Comparison of ENCODE assay signal across 9 cellular contexts in the genomic region with DNA sequence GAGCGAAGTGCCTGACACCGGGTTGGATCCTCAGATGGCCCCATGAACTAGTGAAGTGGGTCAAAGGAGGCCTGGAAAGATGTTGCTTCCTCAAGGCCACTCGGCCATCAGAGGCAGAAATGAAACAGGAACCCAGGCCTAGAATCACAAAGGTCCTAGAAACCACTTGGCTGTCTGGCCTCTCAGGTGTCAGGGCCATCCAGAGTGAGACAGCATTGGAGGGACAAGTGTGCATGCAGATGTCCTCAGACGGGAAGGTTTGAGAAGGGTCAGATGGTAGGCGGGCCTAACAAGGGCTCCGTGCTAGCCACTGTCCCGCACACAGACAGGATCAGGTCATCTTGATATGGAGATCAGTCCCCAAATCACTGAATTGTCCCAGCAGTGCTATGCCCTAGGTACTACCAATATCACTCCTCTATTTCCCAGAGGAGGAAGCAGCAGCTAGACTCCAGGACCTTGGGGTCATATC. TPM values are rescaled to one million over a fixed set of nuclear protein-coding genes. Genes with fewer than 3 reads are reported as not detected.
DNase-seq lines count a peak whose midpoint lies in the region; ATAC-seq, FAIRE-seq and TF ChIP-seq lines count a peak whose summit lies in the region.
"Had no signal": no experiment of that assay in that cellular context is flagged by ENCODE, and none has a peak within 500 bp of the region (broad histone marks: within the 10 kb centered on the region; RNA-seq: fewer than 3 reads in every experiment).

No MANE protein-coding gene starts in this region.

- CTCF ChIA-PET in HepG2 (lab: Yijun Ruan, JAX; ENCODE audit: low intra/inter-chr PET ratio, low total read pairs) = no interaction called here

- POLR2A ChIA-PET in HepG2 (lab: Yijun Ruan, JAX) = interaction anchor here (0.6 to 6.2 kb wide), 9 partner anchors 14 to 115 kb away, joined by 3 to 73 read pairs (median 10); a partner anchor contains a TSS

- in situ Hi-C loops in HepG2 (cut with HindIII; ENCODE audit: extremely low pct_ligation_motif_present, low pct_unique_long_range_greater_than_20kb) = no loop called here

- no peaks in the 10 kb centered on the region for H3K9me3 Mint-ChIP-seq in activated CD4-positive, alpha-beta T cell treated with anti-CD3 and anti-CD28 coated beads, Interleukin-2, amount 10 ng/mL, durations not matched to agents 24 days and 14 days
- no peaks in the 10 kb centered on the region for H3K9me3 Mint-ChIP-seq in activated naive CD4-positive, alpha-beta T cell treated with anti-CD3 and anti-CD28 coated beads, Interleukin-2, amount 50 U/mL, for 72 hours

- H3K4me1 ChIP-seq in HepG2 (ENCODE audit: insufficient read depth, low read length) = peaks cover 78% of the 10 kb centered on the region
- peaks cover 41 to 59% of the 10 kb centered on the region in 2 donors for H3K4me1 ChIP-seq in thoracic aorta (ENCODE audit: control insufficient read depth in 1 of 2, low read depth in 2 of 2)

- H3K9me3 ChIP-seq in HepG2 (ENCODE audit: low read length) (no peaks in the 10 kb centered on the region), thoracic aorta (no peaks in the 10 kb centered on the region)

- intact Hi-C loops in activated CD4-positive, alpha-beta T cell treated with anti-CD3 and anti-CD28 coated beads, Interleukin-2, amount 10 ng/mL, durations not matched to agents 24 days and 14 days (cut with micrococcal nuclease) = no loop called here
- intact Hi-C loops in HepG2 (cut with micrococcal nuclease; ENCODE audit: unreplicated experiment) = loop anchor here (2.0 kb wide), 1 partner anchor 29 kb away; a partner anchor contains a TSS

- H3K36me3 ChIP-seq in HepG2 (replicated peaks in 1 of 2; ENCODE audit: control insufficient read depth in 1 of 2, insufficient read depth in 2 of 2, low read length in 2 of 2) (peaks cover 9 to 22% of the 10 kb centered on the region in 2 experiments; a peak in 4 of 5 replicates), thoracic aorta (peaks cover 21% of the 10 kb centered on the region)

- peaks cover 67% of the 10 kb centered on the region for H3K36me3 Mint-ChIP-seq in activated CD4-positive, alpha-beta T cell treated with anti-CD3 and anti-CD28 coated beads, Interleukin-2, amount 10 ng/mL, durations not matched to agents 24 days and 14 days (ENCODE audit: low read depth)
- H3K36me3 Mint-ChIP-seq in activated naive CD4-positive, alpha-beta T cell treated with anti-CD3 and anti-CD28 coated beads, Interleukin-2, amount 50 U/mL, for 72 hours = peaks cover 0 to 26% of the 10 kb centered on the region in 2 donors

- WGBS in HepG2 (ENCODE audit: low lambda C conversion rate) = 38% methylated on average over 2 of the region's 7 CpGs

- peak overlapping the region; percentile 77 for H3K4me2 ChIP-seq in HepG2 (ENCODE audit: low read depth, low read length)

- no peak for TF ChIP-seq RAD21 in HepG2 (CRISPR knock-in tag; IDR thresholded peaks at IDR 0.05)

- DNase-seq in activated CD4-positive, alpha-beta T cell treated with anti-CD3 and anti-CD28 coated beads, Interleukin-2, amount 10 ng/mL, durations not matched to agents 24 days and 14 days = no peak
- no peak for DNase-seq in activated CD4-positive, alpha-beta T cell treated with anti-CD3 and anti-CD28 coated beads, Interleukin-2, amount 50 U/mL, for 4 hours
- DNase-seq in activated naive CD4-positive, alpha-beta T cell treated with anti-CD3 and anti-CD28 coated beads, Interleukin-2, amount 50 U/mL, for 72 hours (ENCODE audit: low spot score in 2 of 2) = no peak
- no peak for DNase-seq in HepG2 (ENCODE audit: low spot score)
- DNase-seq in thoracic aorta (ENCODE audit: low spot score) = no peak
- no peak for DNase-seq in GM19238 (ENCODE audit: insufficient read length, low spot score)
- DNase-seq in NK-92 (lab: John Stamatoyannopoulos, UW; ENCODE audit: unreplicated experiment) = no peak
- DNase-seq: activated CD4-positive, alpha-beta T cell treated with anti-CD3 and anti-CD28 coated beads, Interleukin-2, amount 50 U/mL, for 1 hour had no signal

- peak overlapping the region; percentile 72 for H3K9ac ChIP-seq in HepG2 (ENCODE audit: insufficient read depth, low read depth, low read length)

- H3K4me3 ChIP-seq in HepG2 (replicated peaks in 1 of 3; ENCODE audit: insufficient read depth in 1 of 3, low read depth in 2 of 3, low read length in 3 of 3) = peak overlapping the region in 1 of 3 experiments; percentile 69; a peak in 2 of 6 replicates
- H3K4me3 ChIP-seq in thoracic aorta = no peak overlapping the region

- TF ChIP-seq POLR2A in HepG2 (IDR thresholded peaks at IDR 0.05; ENCODE audit: insufficient read depth in 1 of 2, low read depth in 2 of 2, low read length in 2 of 2) = no peak

- BruUV-seq in HepG2 (replicated peaks; lab: Mats Ljungman, UMichigan) = TSS peak; percentile 42

- no peak for ATAC-seq in activated naive CD4-positive, alpha-beta T cell treated with anti-CD3 and anti-CD28 coated beads, Interleukin-2, amount 50 U/mL, for 72 hours
- ATAC-seq in HepG2 (peak; percentile 0; the same call in 1 of the 3 replicates), thoracic aorta (ENCODE audit: insufficient number of reproducible peaks, low FRiP score, low read depth) (no peak), HG03460 (IDR thresholded peaks at IDR 0.05; ENCODE audit: unreplicated experiment) (no peak)

- H3K27ac Mint-ChIP-seq in activated CD4-positive, alpha-beta T cell treated with anti-CD3 and anti-CD28 coated beads, Interleukin-2, amount 10 ng/mL, durations not matched to agents 24 days and 14 days = peak overlapping the region; percentile 81
- peak overlapping the region; percentile 65 to 96 for H3K27ac Mint-ChIP-seq in activated naive CD4-positive, alpha-beta T cell treated with anti-CD3 and anti-CD28 coated beads, Interleukin-2, amount 50 U/mL, for 72 hours

- H3K27me3 Mint-ChIP-seq in activated CD4-positive, alpha-beta T cell treated with anti-CD3 and anti-CD28 coated beads, Interleukin-2, amount 10 ng/mL, durations not matched to agents 24 days and 14 days = no peaks in the 10 kb centered on the region

- peaks cover 52% of the 10 kb centered on the region for H3K4me1 Mint-ChIP-seq in activated CD4-positive, alpha-beta T cell treated with anti-CD3 and anti-CD28 coated beads, Interleukin-2, amount 10 ng/mL, durations not matched to agents 24 days and 14 days

- TF ChIP-seq CTCF in HepG2 (CRISPR knock-in tag; IDR thresholded peaks at IDR 0.05) (no peak), thoracic aorta (IDR thresholded peaks at IDR 0.05) (no peak)

- TF ChIP-seq EP300 in HepG2 (IDR thresholded peaks at IDR 0.05; ENCODE audit: low read depth in 2 of 2, low read length in 2 of 2) (no peak), HepG2 (CRISPR knock-in tag; IDR thresholded peaks at IDR 0.05; ENCODE audit: borderline replicate concordance) (no peak)

- H3K27me3 ChIP-seq in HepG2 (ENCODE audit: control insufficient read depth in 1 of 2, insufficient read depth in 2 of 2, low read length in 2 of 2) (no peaks in the 10 kb centered on the region), thoracic aorta (replicated peaks; ENCODE audit: insufficient read depth) (no peaks in the 10 kb centered on the region)

- H4K20me1 ChIP-seq in HepG2 (ENCODE audit: insufficient read depth, low read length) = no peaks in the 10 kb centered on the region

- H3K4me3 Mint-ChIP-seq in activated CD4-positive, alpha-beta T cell treated with anti-CD3 and anti-CD28 coated beads, Interleukin-2, amount 10 ng/mL, durations not matched to agents 24 days and 14 days = no peak overlapping the region

- no peak overlapping the region for H2AFZ ChIP-seq in HepG2 (ENCODE audit: low read length)

- H3K79me2 ChIP-seq in HepG2 (ENCODE audit: insufficient read depth, low read length) = peaks cover 2% of the 10 kb centered on the region

- peak; percentile 15 for FAIRE-seq in HepG2 (lab: Jason Lieb, UNC)

- H3K27ac ChIP-seq in HepG2 (ENCODE audit: extremely low read length, insufficient read depth, low read length) (peak overlapping the region; percentile 74), thoracic aorta (peak overlapping the region; percentile 96 to 99)

RNA-seq across cellular contexts. Expression of a gene that starts 14.3 kb away (rescaled TPM):
- total RNA-seq in activated CD4-positive, alpha-beta T cell treated with anti-CD3 and anti-CD28 coated beads, Interleukin-2, amount 10 ng/mL, durations not matched to agents 24 days and 14 days = 30.4 and 30.7 TPM in 2 replicates
- 10 to 100 TPM; 24.7 to 43.1 TPM for total RNA-seq in activated naive CD4-positive, alpha-beta T cell treated with anti-CD3 and anti-CD28 coated beads, Interleukin-2, amount 50 U/mL, for 72 hours
- total RNA-seq in HepG2 (2016; rRNA removed; fragmentation: Illumina TruSeq; extraction: Trizol) (7.1 and 7.3 TPM in 2 replicates), thoracic aorta (10 to 100 TPM; 15.2 to 22.4 TPM)
- 1.5 and 3.3 TPM in 2 replicates for total RNA-seq in HepG2 (2016; cell fraction: cytosol; rRNA removed; fragmentation: Illumina TruSeq; extraction: Trizol; ENCODE audit: low read depth)
- total RNA-seq in HepG2 (2016; cell fraction: insoluble cytoplasmic fraction; rRNA removed; fragmentation: Illumina TruSeq; extraction: Trizol) = 6.7 and 7.8 TPM in 2 replicates
- total RNA-seq in HepG2 (2016; cell fraction: membrane; rRNA removed; fragmentation: Illumina TruSeq; extraction: Trizol) = 4.3 and 5.8 TPM in 2 replicates
- 5.8 and 7.6 TPM in 2 replicates for total RNA-seq in HepG2 (2016; cell fraction: nucleus; rRNA removed; fragmentation: Illumina TruSeq; extraction: Trizol)
- 6.2 and 7.2 TPM in 2 replicates for polyA plus RNA-seq in HepG2 (2011; rRNA removed)
- polyA plus RNA-seq in HepG2 (2011; cell fraction: cytosol; rRNA removed) = 6.6 and 7.0 TPM in 2 replicates
- 10.5 and 12.4 TPM in 2 replicates for polyA plus RNA-seq in HepG2 (2011; cell fraction: nucleus; rRNA removed)
- 8.9 and 9.4 TPM in 2 replicates for polyA plus RNA-seq in HepG2 (2012)
- polyA plus RNA-seq in HepG2 (2016; cell fraction: cytosol; fragmentation: Illumina TruSeq; extraction: Trizol; ENCODE audit: low read depth) = 1.4 and 1.9 TPM in 2 replicates
- polyA plus RNA-seq in HepG2 (2016; cell fraction: insoluble cytoplasmic fraction; fragmentation: Illumina TruSeq; extraction: Trizol; ENCODE audit: low read depth) = 10.6 and 15.1 TPM in 2 replicates
- 4.3 and 5.1 TPM in 2 replicates for polyA plus RNA-seq in HepG2 (2016; cell fraction: membrane; fragmentation: Illumina TruSeq; extraction: Trizol; ENCODE audit: low read depth)
- 16.5 and 17.3 TPM in 2 replicates for polyA plus RNA-seq in HepG2 (2016; cell fraction: nucleus; fragmentation: Illumina TruSeq; extraction: Trizol; ENCODE audit: insufficient read depth, low read depth)
- 11.3 and 18.0 TPM in 2 replicates for polyA minus RNA-seq in HepG2 (2011; rRNA and poly(A)+ RNA removed; ENCODE audit: low replicate concordance)
- 3.8 and 5.4 TPM in 2 replicates for polyA minus RNA-seq in HepG2 (2011; cell fraction: cytosol; rRNA and poly(A)+ RNA removed)
- 9.4 and 9.9 TPM in 2 replicates for polyA minus RNA-seq in HepG2 (2011; cell fraction: nucleus; rRNA and poly(A)+ RNA removed)

RNA-seq across cellular contexts. Expression of a gene that starts 29.5 kb away (rescaled TPM):
- 125 and 127 TPM in 2 replicates for total RNA-seq in activated CD4-positive, alpha-beta T cell treated with anti-CD3 and anti-CD28 coated beads, Interleukin-2, amount 10 ng/mL, durations not matched to agents 24 days and 14 days
- 100 to 1,000 TPM in 1 of 2 donors, 10 to 100 TPM in 1; 73.4 to 126 TPM for total RNA-seq in activated naive CD4-positive, alpha-beta T cell treated with anti-CD3 and anti-CD28 coated beads, Interleukin-2, amount 50 U/mL, for 72 hours
- total RNA-seq in HepG2 (2016; rRNA removed; fragmentation: Illumina TruSeq; extraction: Trizol) (2.7 and 4.1 TPM in 2 replicates), thoracic aorta (10 to 100 TPM; 55.1 to 69.6 TPM)
- total RNA-seq in HepG2 (2016; cell fraction: cytosol; rRNA removed; fragmentation: Illumina TruSeq; extraction: Trizol; ENCODE audit: low read depth) = 6.2 and 9.0 TPM in 2 replicates
- 2.2 and 3.6 TPM in 2 replicates for total RNA-seq in HepG2 (2016; cell fraction: insoluble cytoplasmic fraction; rRNA removed; fragmentation: Illumina TruSeq; extraction: Trizol)
- 12.7 and 14.7 TPM in 2 replicates for total RNA-seq in HepG2 (2016; cell fraction: membrane; rRNA removed; fragmentation: Illumina TruSeq; extraction: Trizol)
- 3.0 and 7.5 TPM in 2 replicates for total RNA-seq in HepG2 (2016; cell fraction: nucleus; rRNA removed; fragmentation: Illumina TruSeq; extraction: Trizol)
- 5.4 and 6.2 TPM in 2 replicates for polyA plus RNA-seq in HepG2 (2011; rRNA removed)
- polyA plus RNA-seq in HepG2 (2011; cell fraction: cytosol; rRNA removed) = 4.9 and 6.6 TPM in 2 replicates
- polyA plus RNA-seq in HepG2 (2011; cell fraction: nucleus; rRNA removed) = 24.0 and 30.3 TPM in 2 replicates
- 27.5 and 39.6 TPM in 2 replicates for polyA plus RNA-seq in HepG2 (2012)
- polyA plus RNA-seq in HepG2 (2016; cell fraction: cytosol; fragmentation: Illumina TruSeq; extraction: Trizol; ENCODE audit: low read depth) = 35.9 and 36.5 TPM in 2 replicates
- polyA plus RNA-seq in HepG2 (2016; cell fraction: insoluble cytoplasmic fraction; fragmentation: Illumina TruSeq; extraction: Trizol; ENCODE audit: low read depth) = 13.3 and 16.4 TPM in 2 replicates
- polyA plus RNA-seq in HepG2 (2016; cell fraction: membrane; fragmentation: Illumina TruSeq; extraction: Trizol; ENCODE audit: low read depth) = 49.5 and 52.5 TPM in 2 replicates
- polyA plus RNA-seq in HepG2 (2016; cell fraction: nucleus; fragmentation: Illumina TruSeq; extraction: Trizol; ENCODE audit: insufficient read depth, low read depth) = 30.3 and 32.9 TPM in 2 replicates
- polyA minus RNA-seq in HepG2 (2011; rRNA and poly(A)+ RNA removed; ENCODE audit: low replicate concordance) = 5.5 and 10.7 TPM in 2 replicates
- 17.6 and 20.2 TPM in 2 replicates for polyA minus RNA-seq in HepG2 (2011; cell fraction: cytosol; rRNA and poly(A)+ RNA removed)
- 6.1 and 7.5 TPM in 2 replicates for polyA minus RNA-seq in HepG2 (2011; cell fraction: nucleus; rRNA and poly(A)+ RNA removed)

RNA-seq across cellular contexts. Expression of a gene that starts 39.7 kb away (rescaled TPM):
- total RNA-seq in activated CD4-positive, alpha-beta T cell treated with anti-CD3 and anti-CD28 coated beads, Interleukin-2, amount 10 ng/mL, durations not matched to agents 24 days and 14 days = 6.3 and 8.6 TPM in 2 replicates
- total RNA-seq in activated naive CD4-positive, alpha-beta T cell treated with anti-CD3 and anti-CD28 coated beads, Interleukin-2, amount 50 U/mL, for 72 hours = 1 to 10 TPM; 4.7 to 7.8 TPM
- total RNA-seq in HepG2 (2016; rRNA removed; fragmentation: Illumina TruSeq; extraction: Trizol) (4.4 and 5.3 TPM in 2 replicates), thoracic aorta (1 to 10 TPM; 1.2 to 4.0 TPM)
- total RNA-seq in HepG2 (2016; cell fraction: cytosol; rRNA removed; fragmentation: Illumina TruSeq; extraction: Trizol; ENCODE audit: low read depth) = 1.6 and 2.5 TPM in 2 replicates
- total RNA-seq in HepG2 (2016; cell fraction: insoluble cytoplasmic fraction; rRNA removed; fragmentation: Illumina TruSeq; extraction: Trizol) = 4.5 and 4.8 TPM in 2 replicates
- 3.0 and 4.0 TPM in 2 replicates for total RNA-seq in HepG2 (2016; cell fraction: membrane; rRNA removed; fragmentation: Illumina TruSeq; extraction: Trizol)
- 2.3 and 2.6 TPM in 2 replicates for total RNA-seq in HepG2 (2016; cell fraction: nucleus; rRNA removed; fragmentation: Illumina TruSeq; extraction: Trizol)
- polyA plus RNA-seq in HepG2 (2011; rRNA removed) = 2.9 and 3.1 TPM in 2 replicates
- polyA plus RNA-seq in HepG2 (2011; cell fraction: cytosol; rRNA removed) = 2.1 and 3.5 TPM in 2 replicates
- 2.3 and 2.4 TPM in 2 replicates for polyA plus RNA-seq in HepG2 (2011; cell fraction: nucleus; rRNA removed)
- 1.1 and 1.5 TPM in 2 replicates for polyA plus RNA-seq in HepG2 (2012)
- 1.9 TPM in 2 replicates for polyA plus RNA-seq in HepG2 (2016; cell fraction: cytosol; fragmentation: Illumina TruSeq; extraction: Trizol; ENCODE audit: low read depth)
- polyA plus RNA-seq in HepG2 (2016; cell fraction: insoluble cytoplasmic fraction; fragmentation: Illumina TruSeq; extraction: Trizol; ENCODE audit: low read depth) = 3.4 and 4.7 TPM in 2 replicates
- polyA plus RNA-seq in HepG2 (2016; cell fraction: membrane; fragmentation: Illumina TruSeq; extraction: Trizol; ENCODE audit: low read depth) = 2.7 and 3.1 TPM in 2 replicates
- polyA plus RNA-seq in HepG2 (2016; cell fraction: nucleus; fragmentation: Illumina TruSeq; extraction: Trizol; ENCODE audit: insufficient read depth, low read depth) = 3.4 and 5.8 TPM in 2 replicates
- polyA minus RNA-seq in HepG2 (2011; rRNA and poly(A)+ RNA removed; ENCODE audit: low replicate concordance) = 2.0 and 4.3 TPM in 2 replicates
- 1.2 and 1.5 TPM in 2 replicates for polyA minus RNA-seq in HepG2 (2011; cell fraction: cytosol; rRNA and poly(A)+ RNA removed)
- polyA minus RNA-seq in HepG2 (2011; cell fraction: nucleus; rRNA and poly(A)+ RNA removed) = 0.90 and 2.5 TPM in 2 replicates

RNA-seq across cellular contexts. Expression of a gene that starts 52.1 kb away (rescaled TPM):
- 4.2 and 5.8 TPM in 2 replicates for total RNA-seq in activated CD4-positive, alpha-beta T cell treated with anti-CD3 and anti-CD28 coated beads, Interleukin-2, amount 10 ng/mL, durations not matched to agents 24 days and 14 days
- total RNA-seq in activated naive CD4-positive, alpha-beta T cell treated with anti-CD3 and anti-CD28 coated beads, Interleukin-2, amount 50 U/mL, for 72 hours = 10 to 100 TPM in 1 of 2 donors, 1 to 10 TPM in 1; 8.2 to 11.0 TPM
- 6.3 and 8.4 TPM in 2 replicates for total RNA-seq in HepG2 (2016; rRNA removed; fragmentation: Illumina TruSeq; extraction: Trizol)
- total RNA-seq in HepG2 (2016; cell fraction: cytosol; rRNA removed; fragmentation: Illumina TruSeq; extraction: Trizol; ENCODE audit: low read depth) = 4.9 and 6.5 TPM in 2 replicates
- 6.2 and 7.3 TPM in 2 replicates for total RNA-seq in HepG2 (2016; cell fraction: insoluble cytoplasmic fraction; rRNA removed; fragmentation: Illumina TruSeq; extraction: Trizol)
- 3.9 and 4.6 TPM in 2 replicates for total RNA-seq in HepG2 (2016; cell fraction: membrane; rRNA removed; fragmentation: Illumina TruSeq; extraction: Trizol)
- total RNA-seq in HepG2 (2016; cell fraction: nucleus; rRNA removed; fragmentation: Illumina TruSeq; extraction: Trizol) = 3.4 and 6.0 TPM in 2 replicates
- 10.3 and 11.2 TPM in 2 replicates for polyA plus RNA-seq in HepG2 (2011; rRNA removed)
- 8.3 and 10.4 TPM in 2 replicates for polyA plus RNA-seq in HepG2 (2011; cell fraction: cytosol; rRNA removed)
- polyA plus RNA-seq in HepG2 (2011; cell fraction: nucleus; rRNA removed) = 23.1 and 25.5 TPM in 2 replicates
- polyA plus RNA-seq in HepG2 (2012) = 7.9 and 10.2 TPM in 2 replicates
- polyA plus RNA-seq in HepG2 (2016; cell fraction: cytosol; fragmentation: Illumina TruSeq; extraction: Trizol; ENCODE audit: low read depth) = 4.9 and 5.8 TPM in 2 replicates
- polyA plus RNA-seq in HepG2 (2016; cell fraction: insoluble cytoplasmic fraction; fragmentation: Illumina TruSeq; extraction: Trizol; ENCODE audit: low read depth) = 5.7 and 7.2 TPM in 2 replicates
- 4.2 and 4.9 TPM in 2 replicates for polyA plus RNA-seq in HepG2 (2016; cell fraction: membrane; fragmentation: Illumina TruSeq; extraction: Trizol; ENCODE audit: low read depth)
- polyA plus RNA-seq in HepG2 (2016; cell fraction: nucleus; fragmentation: Illumina TruSeq; extraction: Trizol; ENCODE audit: insufficient read depth, low read depth) = 9.5 and 11.5 TPM in 2 replicates
- 2.0 and 33.3 TPM in 2 replicates for polyA minus RNA-seq in HepG2 (2011; rRNA and poly(A)+ RNA removed; ENCODE audit: low replicate concordance)
- 4.9 and 7.2 TPM in 2 replicates for polyA minus RNA-seq in HepG2 (2011; cell fraction: cytosol; rRNA and poly(A)+ RNA removed)
- polyA minus RNA-seq in HepG2 (2011; cell fraction: nucleus; rRNA and poly(A)+ RNA removed) = 12.7 and 17.7 TPM in 2 replicates
- total RNA-seq in thoracic aorta = 10 to 100 TPM; 20.0 to 44.0 TPM
